Comparison of ENCODE assay signal across 1 cellular context in genomic region chr12:13339538-13339937, GRCh38.
TF ChIP-seq lines count a peak whose summit lies in the region.

No MANE protein-coding gene starts in this region.

TF ChIP-seq in GM23338, 12 proteins besides CTCF, POLR2A, EP300 and RAD21 (continued from another document):
- no peak for TF ChIP-seq ZNF462 (CRISPR knock-in tag; IDR thresholded peaks at IDR 0.05)
- TF ChIP-seq NANOG (IDR thresholded peaks at IDR 0.05; ENCODE audit: borderline replicate concordance) = no peak
- TF ChIP-seq ZNF331 (CRISPR knock-in tag; IDR thresholded peaks at IDR 0.05; ENCODE audit: low read depth) = no peak
TF ChIP-seq in GM23338: peak in this region for 0.
